ENCODE assay signal across 9 cellular contexts in the genomic region with DNA sequence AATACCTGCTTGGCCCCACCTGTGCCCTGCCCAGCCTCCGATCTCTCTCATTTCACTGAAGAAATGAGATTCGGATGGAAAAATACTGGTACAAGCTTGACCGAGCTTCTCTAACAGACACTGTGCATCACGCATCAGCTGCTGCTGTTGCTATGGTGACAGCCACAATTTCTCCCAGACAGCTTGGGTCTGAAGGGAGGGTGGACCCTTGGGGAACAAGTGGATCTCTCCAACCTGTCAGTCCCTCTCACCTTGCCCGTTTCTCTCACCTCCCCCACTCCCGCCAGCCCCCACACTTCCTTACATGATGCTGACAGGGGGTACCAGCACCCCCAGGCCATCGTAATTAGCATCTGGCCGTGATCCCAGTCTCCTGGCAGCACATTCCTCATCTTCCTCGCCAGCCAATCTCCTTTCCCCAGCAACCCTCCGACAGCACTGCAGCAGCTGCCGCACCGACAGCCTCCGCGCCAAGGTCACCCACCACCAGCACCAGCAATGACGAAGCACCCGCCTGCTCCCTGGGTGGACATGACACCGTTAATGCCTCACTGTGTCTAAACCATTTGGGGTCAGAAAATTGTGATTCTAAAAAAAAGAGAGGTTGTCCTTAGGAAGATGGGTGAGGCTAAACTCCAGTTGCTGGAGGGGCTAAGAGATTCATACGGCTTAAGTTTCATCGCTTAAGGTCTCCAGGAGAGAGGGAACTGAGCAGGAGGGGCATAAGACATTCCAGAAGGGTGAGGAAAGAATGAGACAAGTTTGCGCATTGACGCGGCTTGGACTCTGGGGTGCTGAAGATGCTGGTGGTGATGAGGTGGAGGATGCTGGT. TPM values are rescaled to one million over a fixed set of nuclear protein-coding genes. Genes with fewer than 3 reads are reported as not detected.
DNase-seq lines count a peak whose midpoint lies in the region; ATAC-seq, FAIRE-seq and TF ChIP-seq lines count a peak whose summit lies in the region.
"Had no signal": no experiment of that assay in that cellular context is flagged by ENCODE, and none has a peak within 500 bp of the region (broad histone marks: within the 10 kb centered on the region; RNA-seq: fewer than 3 reads in every experiment).

No MANE protein-coding gene starts in this region.

- H3K9ac ChIP-seq in subcutaneous abdominal adipose tissue (ENCODE audit: low read length in 5 of 5), result no peak overlapping the region

- no peak for TF ChIP-seq POLR2A in GM12891 (IDR thresholded peaks at IDR 0.05; ENCODE audit: low read depth, low read length)

- H3K27ac ChIP-seq in subcutaneous abdominal adipose tissue (ENCODE audit: low read depth, low read length), result peak overlapping the region; percentile 37
- H3K27ac ChIP-seq: SK-N-MC had no signal

- peak; percentile 85 for FAIRE-seq in GM12891 (lab: Jason Lieb, UNC)

- peaks cover 7 to 18% (median 11%) of the 10 kb centered on the region in 5 donors for H3K4me1 ChIP-seq in subcutaneous abdominal adipose tissue (ENCODE audit: control insufficient read depth in 5 of 5, insufficient read depth in 5 of 5, low read length in 5 of 5)

- H3K4me3 ChIP-seq in subcutaneous abdominal adipose tissue (ENCODE audit: low read depth in 1 of 5, low read length in 5 of 5), result no peak overlapping the region
- H3K4me3 ChIP-seq: SK-N-MC had no signal

- no peaks in the 10 kb centered on the region for H3K9me3 ChIP-seq in subcutaneous abdominal adipose tissue (ENCODE audit: control insufficient read depth in 5 of 5, low read length in 5 of 5)

- ATAC-seq in GM21825 (IDR thresholded peaks at IDR 0.05; ENCODE audit: unreplicated experiment) (no peak), GM21360 (IDR thresholded peaks at IDR 0.05; ENCODE audit: unreplicated experiment) (no peak)

- H3K27me3 ChIP-seq in subcutaneous abdominal adipose tissue (ENCODE audit: control insufficient read depth in 5 of 5, insufficient read depth in 4 of 5, low read length in 5 of 5), result peaks cover 0 to 9% (median 3%) of the 10 kb centered on the region in 5 donors

- DNase-seq in GM12891 (ENCODE audit: insufficient read length, low spot score), result peak; percentile 50
- peak; percentile 18 for DNase-seq in NCI-H2196 treated with DMSO at 0.1 percent for 48 hours (lab: John Stamatoyannopoulos, UW; ENCODE audit: unreplicated experiment)
- peak; percentile 95 for DNase-seq in cerebellum (ENCODE audit: low spot score)
- peak; percentile 94 for DNase-seq in left kidney (ENCODE audit: low read depth, low spot score)
- DNase-seq in epidermal melanocyte (ENCODE audit: insufficient read length, low spot score), result no peak

- H3K36me3 ChIP-seq in subcutaneous abdominal adipose tissue (ENCODE audit: control insufficient read depth in 5 of 5, insufficient read depth in 5 of 5, low read length in 5 of 5), result no peaks in the 10 kb centered on the region

TF ChIP-seq in GM12891, 5 proteins besides CTCF, POLR2A, EP300 and RAD21:
- TF ChIP-seq SPI1 (IDR thresholded peaks at IDR 0.05; ENCODE audit: low read depth, low read length) (no peak), PAX5 (IDR thresholded peaks at IDR 0.05; ENCODE audit: insufficient read depth, low read length, severe bottlenecking) (no peak), POU2F2 (IDR thresholded peaks at IDR 0.05; ENCODE audit: low read depth, low read length) (no peak), POLR2AphosphoS5 (IDR thresholded peaks at IDR 0.05; ENCODE audit: low read depth, low read length) (no peak), TAF1 (IDR thresholded peaks at IDR 0.05; ENCODE audit: low read depth, low read length) (no peak)
TF ChIP-seq in GM12891: peak in this region for 0.

RNA-seq across cellular contexts. Expression of gene TNRC6A, which starts 58.6 kb away (rescaled TPM):
- 9.6 TPM for polyA plus RNA-seq in GM12891 (2012; ENCODE audit: low read depth, missing spikeins)
- total RNA-seq in cerebellum, result 119 TPM
